In the genomic region with DNA sequence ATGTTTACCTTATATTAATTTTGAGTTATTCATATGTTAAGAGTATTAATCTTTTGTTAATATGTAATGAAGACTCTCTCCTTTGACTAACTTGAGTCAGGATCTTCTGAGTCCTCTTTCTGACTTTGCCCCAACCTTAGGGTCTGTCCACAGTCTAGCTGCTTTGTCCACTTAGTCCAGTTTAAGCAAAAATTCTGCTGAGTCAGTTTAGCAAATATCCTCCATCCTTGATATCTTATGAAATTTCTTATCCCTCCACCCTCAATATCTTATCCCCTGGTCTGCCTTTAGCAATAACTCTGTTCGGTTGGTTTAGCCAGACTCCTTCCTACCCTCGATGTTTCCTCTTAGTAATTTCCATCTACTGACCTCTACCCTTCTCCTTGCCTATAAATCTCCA, we compare ENCODE assay signal across 1 cellular context.
TF ChIP-seq lines count a peak whose summit lies in the region.

No MANE protein-coding gene starts in this region.

TF ChIP-seq in HepG2, 621 proteins besides CTCF, POLR2A, EP300 and RAD21:
- TF ChIP-seq MAFF (IDR thresholded peaks at IDR 0.05; ENCODE audit: low read depth, low read length) (peak; percentile 74), MAFK (conservative IDR thresholded peaks at IDR 0.05 in 1 of 2, IDR thresholded peaks at IDR 0.05 in 1 of 2; ENCODE audit: low read length in 2 of 2) (peak; percentile 44 to 76; a peak in 3 of 4 replicates), ZNF616 (CRISPR knock-in tag; IDR thresholded peaks at IDR 0.05; ENCODE audit: low read depth) (no peak)
